8 cellular contexts compared by ENCODE assay signal in genomic region chr11:67996622-67997459, GRCh38. TPM values are rescaled to one million over a fixed set of nuclear protein-coding genes. Genes with fewer than 3 reads are reported as not detected.
DNase-seq lines count a peak whose midpoint lies in the region; ATAC-seq and TF ChIP-seq lines count a peak whose summit lies in the region.

No MANE protein-coding gene starts in this region.

- H3K4me3 ChIP-seq in A673 (ENCODE audit: low read depth, low read length, poor library complexity, severe bottlenecking): no peak overlapping the region
- peak overlapping the region; percentile 9; the same call in 1 of the 2 replicates for H3K4me3 ChIP-seq in HL-60 (replicated peaks; ENCODE audit: insufficient read depth, low read length)
- peak overlapping the region; percentile 11 for H3K4me3 ChIP-seq in cardiac muscle cell

- no peaks in the 10 kb centered on the region for H3K27me3 Mint-ChIP-seq in activated B cell treated with CpG ODN at 0.5 μM for 24 hours

- peak overlapping the region; percentile 8 for H3K27ac Mint-ChIP-seq in activated B cell treated with CpG ODN at 0.5 μM for 24 hours

- H3K9me3 ChIP-seq in A673 (ENCODE audit: low read depth, low read length, poor library complexity, severe bottlenecking): no peaks in the 10 kb centered on the region
- no peaks in the 10 kb centered on the region for H3K9me3 ChIP-seq in cardiac muscle cell (ENCODE audit: low read depth)

- H3K36me3 ChIP-seq in A673 (ENCODE audit: insufficient read depth, low read length, poor library complexity, severe bottlenecking) (no peaks in the 10 kb centered on the region), cardiac muscle cell (no peaks in the 10 kb centered on the region)

- H3K27ac ChIP-seq in A673 (ENCODE audit: low read depth, low read length, poor library complexity, severe bottlenecking): no peak overlapping the region
- H3K27ac ChIP-seq in HL-60 (replicated peaks): peak overlapping the region; percentile 66
- H3K27ac ChIP-seq in cardiac muscle cell: no peak overlapping the region

- DNase-seq in A673 (ENCODE audit: low spot score): peak; percentile 71
- peak; percentile 84 to 90 for DNase-seq in HL-60 (ENCODE audit: low read depth in 1 of 2, low spot score in 1 of 2)
- no peak for DNase-seq in activated B cell treated with CpG ODN at 0.5 μM for 24 hours
- peak; percentile 54 to 75 for DNase-seq in cardiac muscle cell (ENCODE audit: low read depth in 1 of 2, low spot score in 1 of 2)
- DNase-seq in stimulated activated CD4-positive, alpha-beta T cell treated with anti-CD3 and anti-CD28 coated beads, Interleukin-4, amount 100 ng/mL, for 48 hours (ENCODE audit: low read depth in 2 of 2): peak; percentile 43 to 50
- no peak for DNase-seq in DMS114 treated with DMSO at 0.1 percent for 48 hours (lab: John Stamatoyannopoulos, UW; ENCODE audit: unreplicated experiment)

- H3K4me1 Mint-ChIP-seq in activated B cell treated with CpG ODN at 0.5 μM for 24 hours: peaks cover 70% of the 10 kb centered on the region

- CTCF ChIA-PET in A673 (lab: Charles Lee): no interaction called here
- CTCF ChIA-PET in activated B cell treated with CpG ODN at 0.5 μM for 24 hours (lab: Charles Lee): no interaction called here

- TF ChIP-seq CTCF in A673 (conservative IDR thresholded peaks at IDR 0.05; ENCODE audit: low read depth, low read length): no peak
- TF ChIP-seq CTCF in HL-60 (IDR thresholded peaks at IDR 0.05; ENCODE audit: insufficient read depth, low read length): no peak
- no peak for TF ChIP-seq CTCF in activated B cell treated with CpG ODN at 0.5 μM for 24 hours (IDR thresholded peaks at IDR 0.05)
- TF ChIP-seq CTCF in cardiac muscle cell (IDR thresholded peaks at IDR 0.05; ENCODE audit: low read depth, low read length): no peak

- no TSS peak for BruUV-seq in A673 (replicated peaks; lab: Mats Ljungman, UMichigan)

- intact Hi-C loops in A673 (cut with micrococcal nuclease; ENCODE audit: unreplicated experiment): loop anchor here (10.0 kb wide), 1 partner anchor 152 kb away; no protein-coding TSS in a partner anchor
- intact Hi-C loops in activated B cell treated with CpG ODN at 0.5 μM for 24 hours (cut with micrococcal nuclease): no loop called here

- POLR2A ChIA-PET in A673 (lab: Charles Lee; ENCODE audit: low non-redundant PET): no interaction called here
- POLR2A ChIA-PET in activated B cell treated with CpG ODN at 0.5 μM for 24 hours (lab: Charles Lee): interaction anchor here (0.5 kb wide), 1 partner anchor 8 kb away, joined by 5 read pairs; no protein-coding TSS in a partner anchor

- H3K36me3 Mint-ChIP-seq in activated B cell treated with CpG ODN at 0.5 μM for 24 hours (ENCODE audit: low read depth): peaks cover 54% of the 10 kb centered on the region

- no peak overlapping the region for H3K4me3 Mint-ChIP-seq in activated B cell treated with CpG ODN at 0.5 μM for 24 hours

- no peaks in the 10 kb centered on the region for H3K27me3 ChIP-seq in A673 (replicated peaks; ENCODE audit: insufficient read depth, low read depth, low read length, poor library complexity)
- no peaks in the 10 kb centered on the region for H3K27me3 ChIP-seq in HL-60 (ENCODE audit: insufficient read depth, poor library complexity, severe bottlenecking)
- H3K27me3 ChIP-seq in cardiac muscle cell: peaks cover 1% of the 10 kb centered on the region

- ATAC-seq in activated B cell treated with CpG ODN at 0.5 μM for 24 hours (ENCODE audit: low read depth): peak; percentile 71
- ATAC-seq in HG03378 (IDR thresholded peaks at IDR 0.05; ENCODE audit: unreplicated experiment): no peak
- no peak for ATAC-seq in HG02973 (IDR thresholded peaks at IDR 0.05; ENCODE audit: unreplicated experiment)

- H3K9me3 Mint-ChIP-seq in activated B cell treated with CpG ODN at 0.5 μM for 24 hours: no peaks in the 10 kb centered on the region

- H3K4me1 ChIP-seq in A673 (ENCODE audit: insufficient read depth, low read length, poor library complexity, severe bottlenecking) (no peaks in the 10 kb centered on the region), cardiac muscle cell (ENCODE audit: low read depth) (no peaks in the 10 kb centered on the region)

RNA-seq across cellular contexts. Expression of gene UNC93B1, which starts 7.1 kb away (rescaled TPM):
- 1.4 and 2.4 TPM in 2 replicates for total RNA-seq in A673 (2021)
- 117 and 133 TPM in 2 replicates for total RNA-seq in activated B cell treated with CpG ODN at 0.5 μM for 24 hours
- 13.6 and 24.0 TPM in 2 replicates for total RNA-seq in cardiac muscle cell
- 13.2 and 20.0 TPM in 2 replicates for polyA plus RNA-seq in cardiac muscle cell

RNA-seq across cellular contexts. Expression of gene ALDH3B1, which starts 13.3 kb away (rescaled TPM):
- total RNA-seq in A673 (2021) (not detected in 2 replicates), activated B cell treated with CpG ODN at 0.5 μM for 24 hours (0.53 and 0.98 TPM in 2 replicates), cardiac muscle cell (0.45 and 1.2 TPM in 2 replicates)
- 0.55 and 0.66 TPM in 2 replicates for polyA plus RNA-seq in cardiac muscle cell

RNA-seq across cellular contexts. Expression of gene NDUFS8, which starts 33.6 kb away (rescaled TPM):
- total RNA-seq in A673 (2021) (220 and 234 TPM in 2 replicates), activated B cell treated with CpG ODN at 0.5 μM for 24 hours (93.7 and 101 TPM in 2 replicates), cardiac muscle cell (330 and 471 TPM in 2 replicates)
- 473 and 540 TPM in 2 replicates for polyA plus RNA-seq in cardiac muscle cell

RNA-seq across cellular contexts. Expression of gene TCIRG1, which starts 42.0 kb away (rescaled TPM):
- total RNA-seq in A673 (2021) (15.0 and 18.4 TPM in 2 replicates), activated B cell treated with CpG ODN at 0.5 μM for 24 hours (209 and 227 TPM in 2 replicates), cardiac muscle cell (35.4 and 55.8 TPM in 2 replicates)
- 19.4 and 47.5 TPM in 2 replicates for polyA plus RNA-seq in cardiac muscle cell

Comparison
In these comparisons a context has a peak if more than half of its experiments do, and no peak if none do; other contexts are left out.
1. DNase-seq: peak in A673 (single experiment), HL-60 (2 of 2), cardiac muscle cell (2 of 2) and stimulated activated CD4-positive, alpha-beta T cell treated with anti-CD3 and anti-CD28 coated beads, Interleukin-4, amount 100 ng/mL, for 48 hours (2 of 2); none in activated B cell treated with CpG ODN at 0.5 μM for 24 hours (single experiment) and DMS114 treated with DMSO at 0.1 percent for 48 hours (single experiment).